In genomic region chr13:25286969-25287961, GRCh38 we compare ENCODE assay signal across 8 cellular contexts. TPM values are rescaled to one million over a fixed set of nuclear protein-coding genes. Genes with fewer than 3 reads are reported as not detected.
DNase-seq lines count a peak whose midpoint lies in the region; ATAC-seq, FAIRE-seq and TF ChIP-seq lines count a peak whose summit lies in the region.

MTMR6 (minus strand) TSS chr13:25287488; CDS start chr13:25287247, 241 bp downstream.

- peak within 1 kb of the TSS; percentile 99 for H2AFZ ChIP-seq in keratinocyte (ENCODE audit: control insufficient read depth, low read length)

- no peak for FAIRE-seq in keratinocyte (lab: Jason Lieb, UNC)

- H3K79me2 ChIP-seq in keratinocyte (ENCODE audit: control insufficient read depth, insufficient read depth, low read length), result peaks cover 47% of the 10 kb centered on the region

- peaks cover 0 to 1% of the 10 kb centered on the region in 2 experiments for H3K36me3 ChIP-seq in keratinocyte (ENCODE audit: control insufficient read depth in 2 of 2, extremely low read depth in 1 of 2, insufficient read depth in 2 of 2, low read length in 2 of 2)

- no peaks in the 10 kb centered on the region for H3K9me1 ChIP-seq in keratinocyte (ENCODE audit: control insufficient read depth, extremely low read depth, insufficient read depth, low read length)

- DNase-seq in AG10803 (ENCODE audit: low read depth) (peak; percentile 82), NCI-H446 (lab: John Stamatoyannopoulos, UW) (peak; percentile 59 to 85), cerebellar cortex (ENCODE audit: low spot score) (peak; percentile 89), keratinocyte (ENCODE audit: low read depth, low spot score) (peak; percentile 45)
- peak; percentile 95 for DNase-seq in stimulated activated CD4-positive, alpha-beta T cell treated with anti-CD3 and anti-CD28 coated beads, Interleukin-15, amount 100 ng/mL, for 24 hours

- peak within 1 kb of the TSS; percentile 91 for H3K9ac ChIP-seq in keratinocyte (ENCODE audit: control insufficient read depth, extremely low read depth, insufficient read depth, low read length)

- peak; percentile 77 for TF ChIP-seq POLR2A in GM18951 (IDR thresholded peaks at IDR 0.05; ENCODE audit: extremely low read depth, insufficient read depth, insufficient read length)

- ATAC-seq in HG03196 (IDR thresholded peaks at IDR 0.05; ENCODE audit: unreplicated experiment), result peak; percentile 97
- peak; percentile 91 to 93 for ATAC-seq in activated CD4-positive, CD25-positive, alpha-beta regulatory T cell treated with anti-CD3 and anti-CD28 coated beads, Interleukin-2, amount 50 U/mL, for 24 hours

- peak within 1 kb of the TSS; percentile 90 for H3K4me3 ChIP-seq in AG10803 (ENCODE audit: low read length)
- H3K4me3 ChIP-seq in keratinocyte (ENCODE audit: control insufficient read depth in 2 of 3, extremely low read depth in 1 of 3, insufficient read depth in 2 of 3, low read depth in 1 of 3, low read length in 3 of 3), result peak within 1 kb of the TSS; percentile 82 to 96 (median 85)

- H3K4me1 ChIP-seq in keratinocyte (ENCODE audit: control insufficient read depth, extremely low read depth, insufficient read depth, low read length), result peaks cover 10% of the 10 kb centered on the region

- in situ Hi-C loops in GM18951 (cut with MboI; ENCODE audit: low sequenced_read_pairs, unreplicated experiment), result no loop called here

- no peaks in the 10 kb centered on the region for H3K27me3 ChIP-seq in keratinocyte (ENCODE audit: control insufficient read depth, extremely low read depth, insufficient read depth, low read length)

- no peaks in the 10 kb centered on the region for H4K20me1 ChIP-seq in keratinocyte (ENCODE audit: control insufficient read depth, extremely low read depth, insufficient read depth, low read length)

- no peaks in the 10 kb centered on the region for H3K9me3 ChIP-seq in keratinocyte (ENCODE audit: control insufficient read depth, low read depth, low read length)

- dilution Hi-C loops in keratinocyte (cut with MboI; ENCODE audit: extremely low pct_ligation_motif_present, low sequenced_read_pairs), result no loop called here

- TF ChIP-seq CTCF in AG10803 (conservative IDR thresholded peaks at IDR 0.05; ENCODE audit: low read length), result peak; percentile 82
- TF ChIP-seq CTCF in keratinocyte (optimal IDR thresholded peaks at IDR 0.05 in 1 of 3, IDR thresholded peaks at IDR 0.05 in 1 of 3, conservative IDR thresholded peaks at IDR 0.05 in 1 of 3; ENCODE audit: extremely low read depth in 1 of 3, insufficient read depth in 2 of 3, low read length in 3 of 3), result peak; percentile 94 to 100 (median 98)

- peak within 1 kb of the TSS; percentile 69 for H3K27ac ChIP-seq in keratinocyte (ENCODE audit: control insufficient read depth, insufficient read depth, low read length)

- H3K4me2 ChIP-seq in keratinocyte (ENCODE audit: control insufficient read depth, extremely low read depth, insufficient read depth, low read depth, low read length), result peak within 1 kb of the TSS; percentile 81

RNA-seq across cellular contexts. Expression of gene MTMR6, which starts in this region (rescaled TPM):
- polyA plus RNA-seq in keratinocyte, result 12.5 to 20.3 TPM (median 12.6 TPM) in 3 replicates
- polyA plus RNA-seq in keratinocyte (2011; ENCODE audit: low read depth), result 8.9 TPM
- 8.1 and 15.8 TPM in 2 replicates for polyA plus RNA-seq in keratinocyte (2011; cell fraction: cytosol; rRNA removed)
- polyA plus RNA-seq in keratinocyte (2011; cell fraction: nucleus; rRNA removed), result 9.8 and 15.6 TPM in 2 replicates
- polyA plus RNA-seq in keratinocyte (2012; ENCODE audit: low replicate concordance), result 11.2 and 12.3 TPM in 2 replicates
- 3.1 to 14.4 TPM (median 8.7 TPM) in 3 replicates for polyA minus RNA-seq in keratinocyte
- polyA minus RNA-seq in keratinocyte (2011; cell fraction: cytosol; rRNA and poly(A)+ RNA removed), result 12.1 TPM
- polyA minus RNA-seq in keratinocyte (2011; cell fraction: nucleus; rRNA and poly(A)+ RNA removed), result 9.0 and 16.6 TPM in 2 replicates

Comparison
In these comparisons a context has a peak if more than half of its experiments do, and no peak if none do; other contexts are left out.
1. Peak in every context shown above with its lines: DNase-seq, ATAC-seq, H3K4me3 ChIP-seq and H3K27ac ChIP-seq.
2. DNase-seq: peak in every context shown above with its lines; median percentile 95 in stimulated activated CD4-positive, alpha-beta T cell treated with anti-CD3 and anti-CD28 coated beads, Interleukin-15, amount 100 ng/mL, for 24 hours; 89 in cerebellar cortex; 82 in AG10803; 72 in NCI-H446; 45 in keratinocyte.